11 cellular contexts compared by ENCODE assay signal in genomic region chr6:53862517-53863457, GRCh38.
DNase-seq lines count a peak whose midpoint lies in the region; ATAC-seq lines count a peak whose summit lies in the region.
"Had no signal": no experiment of that assay in that cellular context is flagged by ENCODE, and none has a peak within 500 bp of the region (broad histone marks: within the 10 kb centered on the region; RNA-seq: fewer than 3 reads in every experiment).

No MANE protein-coding gene starts in this region.

- ATAC-seq in esophagus mucosa (no peak), GM21381 (IDR thresholded peaks at IDR 0.05; ENCODE audit: unreplicated experiment) (no peak)

- DNase-seq in EL (peak; percentile 25), amygdala (lab: John Stamatoyannopoulos, UW) (peak in 34 of 56 donors; percentile 5 to 76 (median 28)), foreskin melanocyte (peak; percentile 94), renal cortical epithelial cell (ENCODE audit: low read depth) (peak; percentile 21), NK-92 (lab: John Stamatoyannopoulos, UW; ENCODE audit: unreplicated experiment) (no peak), SW480 (ENCODE audit: low spot score) (no peak)
- DNase-seq: activated naive CD8-positive, alpha-beta T cell treated with anti-CD3 and anti-CD28 coated beads, Interleukin-2, amount 10 ng/mL, durations not matched to agents 7 days and 5 days; Calu3; NK-92 treated with Interleukin-12 subunit alpha and Interleukin-12 subunit beta, amount 100 ng/mL, for 24 hours had no signal

Comparison
In these comparisons a context has a peak if more than half of its experiments do, and no peak if none do; other contexts are left out.
1. DNase-seq: peak in EL (single experiment), amygdala (34 of 56), foreskin melanocyte (single experiment) and renal cortical epithelial cell (single experiment); none in NK-92 (single experiment) and SW480 (single experiment).